ENCODE assay signal across 6 cellular contexts in genomic region chr11:84685149-84685548, GRCh38.
"Had no signal": no experiment of that assay in that cellular context is flagged by ENCODE, and none has a peak within 500 bp of the region (broad histone marks: within the 10 kb centered on the region; RNA-seq: fewer than 3 reads in every experiment).

No MANE protein-coding gene starts in this region.

- H3K27me3 Mint-ChIP-seq: IgD-negative memory B cell had no signal

- ATAC-seq: GM23338, HepG2 had no signal

- H2AFZ ChIP-seq: GM23338 had no signal

- H3K9me3 Mint-ChIP-seq: GM23338, H9, IgD-negative memory B cell had no signal

- H3K27ac Mint-ChIP-seq: GM23338, H9, IgD-negative memory B cell had no signal

- H3K4me3 Mint-ChIP-seq: GM23338, H9, IgD-negative memory B cell had no signal

- H3K4me2 ChIP-seq: GM23338 had no signal

- H3K4me3 ChIP-seq: GM23338 had no signal

- H3K27ac ChIP-seq: HL-60 had no signal

- DNase-seq: H9, HCEC 1CT had no signal

- H3K36me3 Mint-ChIP-seq: IgD-negative memory B cell had no signal

- H3K4me1 Mint-ChIP-seq: IgD-negative memory B cell had no signal
